7 cellular contexts compared by ENCODE assay signal in the genomic region with DNA sequence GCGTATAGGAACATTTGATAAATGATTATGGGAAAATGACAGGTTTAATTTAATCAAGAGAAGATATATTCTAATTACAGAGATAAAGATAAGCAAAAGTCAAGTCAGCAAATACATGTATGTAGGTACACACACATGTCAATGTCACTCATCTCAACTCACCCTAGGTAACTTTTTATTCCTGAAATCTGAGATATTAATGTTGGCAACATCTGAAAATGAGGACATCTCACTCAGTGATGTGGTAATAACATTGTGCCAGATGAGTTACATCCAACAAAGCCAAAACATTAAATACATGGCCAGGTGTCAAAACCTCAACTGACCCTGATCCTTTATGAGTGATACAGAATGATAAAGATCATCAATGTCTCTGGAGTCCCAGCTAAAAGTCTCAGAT.
"Had no signal": no experiment of that assay in that cellular context is flagged by ENCODE, and none has a peak within 500 bp of the region (broad histone marks: within the 10 kb centered on the region; RNA-seq: fewer than 3 reads in every experiment).

No MANE protein-coding gene starts in this region.

- H3K4me2 ChIP-seq: KMS-11 had no signal

- H3K27me3 Mint-ChIP-seq: IgD-negative memory B cell had no signal

- H3K4me3 Mint-ChIP-seq: IgD-negative memory B cell had no signal

- DNase-seq: KBM-7, KG1 had no signal

- FAIRE-seq: HepG2, HTR-8/SVneo had no signal

- H3K27ac ChIP-seq: HL-60, KMS-11 had no signal

- H3K27ac Mint-ChIP-seq: IgD-negative memory B cell had no signal

- H3K4me1 Mint-ChIP-seq: IgD-negative memory B cell had no signal

- H3K9ac ChIP-seq: KMS-11 had no signal

- H3K36me3 Mint-ChIP-seq: IgD-negative memory B cell had no signal

- ATAC-seq: HepG2 had no signal
